Comparison of ENCODE assay signal across 8 cellular contexts in genomic region chr2:37925063-37925897, GRCh38. TPM values are rescaled to one million over a fixed set of nuclear protein-coding genes. Genes with fewer than 3 reads are reported as not detected.
DNase-seq lines count a peak whose midpoint lies in the region; ATAC-seq and TF ChIP-seq lines count a peak whose summit lies in the region.

Gene RMDN2 (plus strand): TSS chr2:37925287. CDS start chr2:37929278, 3,991 bp downstream.

- POLR2A ChIA-PET in AG04450 (lab: Yijun Ruan, JAX), result interaction anchor here (0.6 to 1.2 kb wide), 3 partner anchors 17 to 862 kb away, joined by 3 to 4 read pairs (median 3); no protein-coding TSS in a partner anchor

- DNase-seq in AG04450 (ENCODE audit: low read depth, low spot score) (peak; percentile 81), NCI-H460 (ENCODE audit: extremely low read depth, low read depth) (peak; percentile 89), cerebellum (ENCODE audit: low spot score) (peak; percentile 86), kidney glomerular epithelial cell (lab: John Stamatoyannopoulos, UW) (peak; percentile 77)
- DNase-seq in activated CD4-positive, alpha-beta T cell treated with anti-CD3 and anti-CD28 coated beads for 1 hour, result peak; percentile 59
- peak; percentile 31 to 46 for DNase-seq in stimulated activated CD4-positive, alpha-beta T cell treated with anti-CD3 and anti-CD28 coated beads, Interleukin-1b, Interleukin-23, amount 100 ng/mL, for 1 hour (ENCODE audit: low read depth in 2 of 2)

- no peaks in the 10 kb centered on the region for H3K9me3 ChIP-seq in AG04450 (ENCODE audit: control insufficient read depth, insufficient read depth, low read length)

- ATAC-seq in GM18907 (IDR thresholded peaks at IDR 0.05; ENCODE audit: unreplicated experiment), result peak; percentile 91
- peak; percentile 87 for ATAC-seq in HG03159 (IDR thresholded peaks at IDR 0.05; ENCODE audit: unreplicated experiment)

- 0 out of 2 replicates have a peak, but pooled peaks have one; percentile 21 for TF ChIP-seq CTCF in AG04450 (IDR thresholded peaks at IDR 0.05; ENCODE audit: low read depth, low read length)

- CTCF ChIA-PET in AG04450 (lab: Charles Lee), result interaction anchor here (0.6 kb wide), 1 partner anchor 511 kb away, joined by 4 read pairs; no protein-coding TSS in a partner anchor

- peak within 1 kb of the TSS; percentile 75 for H3K27ac ChIP-seq in AG04450 (ENCODE audit: low read depth, low read length)

- peak within 1 kb of the TSS; percentile 82 for H3K4me3 ChIP-seq in AG04450 (ENCODE audit: low read depth, low read length)

- no peaks in the 10 kb centered on the region for H3K27me3 ChIP-seq in AG04450 (ENCODE audit: control insufficient read depth, insufficient read depth, low read length)

RNA-seq across cellular contexts. Expression of gene RMDN2, which starts in this region (rescaled TPM):
- polyA plus RNA-seq in AG04450 (2011; rRNA removed), result 3.6 and 5.7 TPM in 2 replicates
- 1.3 and 2.0 TPM in 2 replicates for polyA minus RNA-seq in AG04450 (2011; rRNA and poly(A)+ RNA removed)
- 3.3 and 6.4 TPM in 2 replicates for total RNA-seq in NCI-H460 (2014; rRNA removed; shearing (Covaris generic))
- polyA plus RNA-seq in NCI-H460 (2014; cell fraction: nucleus; rRNA removed), result 4.5 and 8.7 TPM in 2 replicates
- 14.3 TPM for total RNA-seq in cerebellum

Comparison
In these comparisons a context has a peak if more than half of its experiments do, and no peak if none do; other contexts are left out.
1. Peak in every context shown above with its lines: DNase-seq, ATAC-seq, H3K4me3 ChIP-seq and H3K27ac ChIP-seq.
2. DNase-seq: peak in every context shown above with its lines; median percentile 89 in NCI-H460; 86 in cerebellum; 81 in AG04450; 77 in kidney glomerular epithelial cell; 59 in activated CD4-positive, alpha-beta T cell treated with anti-CD3 and anti-CD28 coated beads for 1 hour; 38 in stimulated activated CD4-positive, alpha-beta T cell treated with anti-CD3 and anti-CD28 coated beads, Interleukin-1b, Interleukin-23, amount 100 ng/mL, for 1 hour.